Comparison of ENCODE assay signal across 1 cellular context in the genomic region with DNA sequence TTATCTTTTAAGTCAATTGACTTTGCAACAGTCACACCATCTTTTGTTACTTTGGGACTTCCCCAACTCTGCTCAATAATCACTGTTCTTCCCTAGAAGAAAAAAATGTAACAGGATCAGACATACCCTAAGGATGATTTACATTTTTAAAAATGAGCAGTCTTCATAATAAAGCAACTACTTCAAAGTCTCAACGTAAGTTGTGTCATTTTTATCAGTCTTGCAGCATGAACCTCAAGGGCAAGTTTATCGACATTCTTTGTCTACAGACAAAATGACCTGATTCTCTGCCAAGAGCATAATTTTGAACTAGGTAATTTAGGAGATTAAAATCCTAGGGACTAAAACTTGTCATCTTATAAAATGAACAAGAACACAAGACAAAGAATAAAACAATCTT.
TF ChIP-seq lines count a peak whose summit lies in the region.

No MANE protein-coding gene starts in this region.

TF ChIP-seq in WTC11, 78 proteins besides CTCF, POLR2A, EP300 and RAD21 (continued from another document):
- TF ChIP-seq, protein P1, sequence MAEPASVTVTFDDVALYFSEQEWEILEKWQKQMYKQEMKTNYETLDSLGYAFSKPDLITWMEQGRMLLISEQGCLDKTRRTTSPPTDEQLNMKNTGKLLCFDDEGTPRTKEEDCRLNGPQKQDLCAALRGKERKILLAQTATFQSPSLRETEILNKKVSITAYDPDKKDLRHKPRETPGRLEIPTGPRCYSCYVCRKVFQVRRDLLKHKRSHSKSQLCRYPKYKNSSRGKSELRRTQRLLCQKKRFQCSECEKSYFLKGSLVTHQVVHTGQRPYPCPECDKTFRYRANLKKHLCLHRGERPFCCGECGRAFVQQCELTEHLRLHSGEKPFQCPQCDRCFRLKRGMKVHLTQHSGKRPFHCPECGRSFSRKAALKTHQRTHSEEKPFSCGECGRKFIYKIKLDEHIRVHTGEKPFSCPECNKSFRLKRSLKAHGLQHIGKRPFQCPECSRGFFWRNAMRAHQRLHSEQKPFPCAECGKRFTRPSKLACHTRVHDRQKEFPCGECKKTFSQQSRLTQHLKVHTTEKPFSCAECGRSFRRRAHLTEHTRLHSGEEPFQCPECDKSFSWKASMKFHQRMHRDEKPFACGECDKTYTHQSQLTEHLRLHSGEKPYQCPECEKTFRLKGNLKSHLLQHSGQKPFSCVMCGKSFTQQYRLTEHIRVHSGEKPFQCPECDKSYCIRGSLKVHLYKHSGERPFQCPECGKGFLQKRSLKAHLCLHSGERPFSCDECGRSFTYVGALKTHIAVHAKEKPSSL (CRISPR knock-in tag; conservative IDR thresholded peaks at IDR 0.05) = no peak
- TF ChIP-seq MXD4 (CRISPR knock-in tag; IDR thresholded peaks at IDR 0.05; ENCODE audit: borderline replicate concordance) (no peak), ZNF671 (CRISPR knock-in tag; IDR thresholded peaks at IDR 0.05) (no peak), ZNF416 (CRISPR knock-in tag; IDR thresholded peaks at IDR 0.05) (no peak), GABPB1 (CRISPR knock-in tag; IDR thresholded peaks at IDR 0.05) (no peak), ZNF219 (CRISPR knock-in tag; IDR thresholded peaks at IDR 0.05; ENCODE audit: borderline replicate concordance) (no peak), NFYB (CRISPR knock-in tag; conservative IDR thresholded peaks at IDR 0.05; ENCODE audit: low read depth) (no peak), FOXP1 (CRISPR knock-in tag; IDR thresholded peaks at IDR 0.05; ENCODE audit: borderline replicate concordance) (no peak)
- TF ChIP-seq, protein P2, sequence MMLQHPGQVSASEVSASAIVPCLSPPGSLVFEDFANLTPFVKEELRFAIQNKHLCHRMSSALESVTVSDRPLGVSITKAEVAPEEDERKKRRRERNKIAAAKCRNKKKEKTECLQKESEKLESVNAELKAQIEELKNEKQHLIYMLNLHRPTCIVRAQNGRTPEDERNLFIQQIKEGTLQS (CRISPR knock-in tag; conservative IDR thresholded peaks at IDR 0.05) = no peak
